15 cellular contexts compared by ENCODE assay signal in genomic region chr11:125201525-125202121, GRCh38. TPM values are rescaled to one million over a fixed set of nuclear protein-coding genes. Genes with fewer than 3 reads are reported as not detected.
DNase-seq lines count a peak whose midpoint lies in the region; ATAC-seq, FAIRE-seq and TF ChIP-seq lines count a peak whose summit lies in the region.
"Had no signal": no experiment of that assay in that cellular context is flagged by ENCODE, and none has a peak within 500 bp of the region (broad histone marks: within the 10 kb centered on the region; RNA-seq: fewer than 3 reads in every experiment).

No MANE protein-coding gene starts in this region.

- H3K4me3 Mint-ChIP-seq in astrocyte (ENCODE audit: unreplicated experiment) (peak overlapping the region; percentile 34), HFFc6 (no peak overlapping the region)
- H3K4me3 Mint-ChIP-seq: activated naive CD4-positive, alpha-beta T cell treated with anti-CD3 and anti-CD28 coated beads, Interleukin-2, amount 10 ng/mL, durations not matched to agents 7 days and 5 days had no signal

- H3K27ac ChIP-seq in IMR-90 (ENCODE audit: insufficient read depth, low read length): no peak overlapping the region
- H3K27ac ChIP-seq in astrocyte (ENCODE audit: low read depth, low read length): no peak overlapping the region
- H3K27ac ChIP-seq: coronary artery, neutrophil had no signal

- no peak overlapping the region for H4K5ac ChIP-seq in IMR-90 (ENCODE audit: low read depth, low read length)

- H3K27ac Mint-ChIP-seq in astrocyte (ENCODE audit: unreplicated experiment): peak overlapping the region; percentile 72
- no peak overlapping the region for H3K27ac Mint-ChIP-seq in HFFc6
- H3K27ac Mint-ChIP-seq in activated naive CD4-positive, alpha-beta T cell treated with anti-CD3 and anti-CD28 coated beads, Interleukin-2, amount 50 U/mL, for 72 hours: no peak overlapping the region
- H3K27ac Mint-ChIP-seq: activated naive CD4-positive, alpha-beta T cell treated with anti-CD3 and anti-CD28 coated beads, Interleukin-2, amount 10 ng/mL, durations not matched to agents 7 days and 5 days had no signal

- no peaks in the 10 kb centered on the region for H3K79me1 ChIP-seq in IMR-90 (ENCODE audit: low read depth in 1 of 2, low read length in 2 of 2)

- dilution Hi-C loops in IMR-90 (cut with HindIII; ENCODE audit: low sequenced_read_pairs, unreplicated experiment): no loop called here

- no peak overlapping the region for H3K18ac ChIP-seq in IMR-90 (ENCODE audit: low read depth, low read length)

- H3K4me1 ChIP-seq in IMR-90 (ENCODE audit: control insufficient read depth, insufficient read depth, low read length): peaks cover 2% of the 10 kb centered on the region; the same call in 1 of the 2 replicates
- H3K4me1 ChIP-seq in astrocyte (ENCODE audit: insufficient read depth, low read length): peaks cover 11% of the 10 kb centered on the region

- H2BK120ac ChIP-seq in IMR-90 (ENCODE audit: low read depth, low read length): no peak overlapping the region

- H4K91ac ChIP-seq in IMR-90 (ENCODE audit: insufficient read depth, low read depth, low read length): no peak overlapping the region

- H3K4me2 ChIP-seq in IMR-90 (ENCODE audit: low read depth, low read length) (no peak overlapping the region), astrocyte (ENCODE audit: low read length) (peak overlapping the region; percentile 25)

- no peak overlapping the region; the same call in 1 of the 2 replicates for H3K14ac ChIP-seq in IMR-90 (replicated peaks; ENCODE audit: low read depth, low read length)

- peaks cover 9% of the 10 kb centered on the region for H3K79me2 ChIP-seq in astrocyte (ENCODE audit: insufficient read depth, low read length)

- peaks cover 38% of the 10 kb centered on the region for H3K36me3 Mint-ChIP-seq in astrocyte (ENCODE audit: low read depth, unreplicated experiment)
- no peaks in the 10 kb centered on the region for H3K36me3 Mint-ChIP-seq in HFFc6 (ENCODE audit: low read depth)
- H3K36me3 Mint-ChIP-seq in activated naive CD4-positive, alpha-beta T cell treated with anti-CD3 and anti-CD28 coated beads, Interleukin-2, amount 50 U/mL, for 72 hours: no peaks in the 10 kb centered on the region
- H3K36me3 Mint-ChIP-seq: activated naive CD4-positive, alpha-beta T cell treated with anti-CD3 and anti-CD28 coated beads, Interleukin-2, amount 10 ng/mL, durations not matched to agents 7 days and 5 days had no signal

- in situ Hi-C loops in IMR-90 (cut with MboI; ENCODE audit: low sequenced_read_pairs): no loop called here

- no peak overlapping the region for H4K8ac ChIP-seq in IMR-90 (ENCODE audit: low read depth in 2 of 2, low read length in 2 of 2)

- TF ChIP-seq CTCF in IMR-90 (conservative IDR thresholded peaks at IDR 0.05; ENCODE audit: low read depth, low read length) (no peak), astrocyte (IDR thresholded peaks at IDR 0.05; ENCODE audit: insufficient read depth, low read depth, low read length) (no peak), retinal pigment epithelial cell (conservative IDR thresholded peaks at IDR 0.05; ENCODE audit: low read depth, low read length) (no peak), HFFc6 (IDR thresholded peaks at IDR 0.05) (no peak)

- intact Hi-C loops in IMR-90 (cut with micrococcal nuclease): no loop called here

- FAIRE-seq in astrocyte (lab: Jason Lieb, UNC): no peak

- WGBS in IMR-90 (ENCODE audit: extremely low coverage in 2 of 2, insufficient read length in 1 of 2), 2 experiments: 79% methylated on average over 4 of the region's 10 CpGs; no CpG with 5 or more reads in 1 of the 2 experiments

- H4K20me1 ChIP-seq in IMR-90 (ENCODE audit: insufficient read depth, low read length) (no peaks in the 10 kb centered on the region), astrocyte (ENCODE audit: insufficient read depth, low read length) (peaks cover 68% of the 10 kb centered on the region)

- H3K27me3 Mint-ChIP-seq in astrocyte (ENCODE audit: low read depth, unreplicated experiment): no peaks in the 10 kb centered on the region
- H3K27me3 Mint-ChIP-seq in HFFc6 (ENCODE audit: insufficient read depth): peaks cover 54% of the 10 kb centered on the region

- H3K4me1 Mint-ChIP-seq in astrocyte (ENCODE audit: low read depth, unreplicated experiment) (peaks cover 12% of the 10 kb centered on the region), HFFc6 (ENCODE audit: low read depth) (no peaks in the 10 kb centered on the region)
- H3K4me1 Mint-ChIP-seq: activated naive CD4-positive, alpha-beta T cell treated with anti-CD3 and anti-CD28 coated beads, Interleukin-2, amount 10 ng/mL, durations not matched to agents 7 days and 5 days had no signal

- H3K23ac ChIP-seq in IMR-90 (ENCODE audit: low read depth, low read length): no peak overlapping the region

- H2AFZ ChIP-seq in IMR-90 (replicated peaks; ENCODE audit: low read length, poor library complexity) (no peak overlapping the region), astrocyte (ENCODE audit: low read depth, low read length) (peak overlapping the region; percentile 40)

- ATAC-seq in IMR-90 (ENCODE audit: low read depth) (no peak), GM21737 (IDR thresholded peaks at IDR 0.05; ENCODE audit: unreplicated experiment) (no peak)
- no peak for ATAC-seq in activated naive CD4-positive, alpha-beta T cell treated with anti-CD3 and anti-CD28 coated beads, Interleukin-2, amount 50 U/mL, for 72 hours

- no peak overlapping the region for H2BK15ac ChIP-seq in IMR-90 (ENCODE audit: low read depth, low read length)

- DNase-seq in IMR-90 (peak; percentile 7), astrocyte (ENCODE audit: low read depth) (peak; percentile 53), kidney tubule cell (ENCODE audit: low spot score) (peak; percentile 57), retinal pigment epithelial cell (ENCODE audit: low read depth) (peak; percentile 92), HFFc6 (no peak), T-helper 9 cell (no peak)
- no peak for DNase-seq in activated naive CD4-positive, alpha-beta T cell treated with anti-CD3 and anti-CD28 coated beads, Interleukin-2, amount 50 U/mL, for 72 hours (ENCODE audit: low spot score in 2 of 2)
- DNase-seq: activated naive CD4-positive, alpha-beta T cell treated with anti-CD3 and anti-CD28 coated beads, Interleukin-2, amount 10 ng/mL, durations not matched to agents 7 days and 5 days; RPMI8226; stimulated activated naive CD4-positive, alpha-beta T cell; T1000 had no signal

- TF ChIP-seq RAD21 in IMR-90 (IDR thresholded peaks at IDR 0.05; ENCODE audit: low read length): no peak

- H2AK9ac ChIP-seq in IMR-90 (replicated peaks; ENCODE audit: low read depth, low read length, poor library complexity): no peak overlapping the region

- no peaks in the 10 kb centered on the region for H3K9me3 ChIP-seq in IMR-90 (ENCODE audit: control insufficient read depth, insufficient read depth, low read length)
- no peaks in the 10 kb centered on the region for H3K9me3 ChIP-seq in astrocyte (ENCODE audit: insufficient read depth, low read depth, low read length)
- H3K9me3 ChIP-seq: neutrophil had no signal

- no peak overlapping the region for H2BK5ac ChIP-seq in IMR-90 (ENCODE audit: low read depth, low read length, poor library complexity, severe bottlenecking)

- H2BK20ac ChIP-seq in IMR-90 (ENCODE audit: low read depth, low read length): no peak overlapping the region

- H2AK5ac ChIP-seq in IMR-90 (ENCODE audit: low read depth, low read length): no peak overlapping the region

- CTCF ChIA-PET in IMR-90 (lab: Yijun Ruan, JAX): no interaction called here

- no peak overlapping the region for H3K56ac ChIP-seq in IMR-90 (ENCODE audit: extremely low read depth, insufficient read depth, low read length)

- BruUV-seq in IMR-90 (replicated peaks; lab: Mats Ljungman, UMichigan): no TSS peak

- POLR2A ChIA-PET in IMR-90 (lab: Charles Lee; ENCODE audit: unreplicated experiment): no interaction called here

- no peak overlapping the region for H3K4ac ChIP-seq in IMR-90 (ENCODE audit: low read depth, low read length)

- H3K9me3 Mint-ChIP-seq in astrocyte (ENCODE audit: unreplicated experiment) (no peaks in the 10 kb centered on the region), HFFc6 (peaks cover 5% of the 10 kb centered on the region; the same call in 1 of the 2 replicates)
- no peaks in the 10 kb centered on the region for H3K9me3 Mint-ChIP-seq in activated naive CD4-positive, alpha-beta T cell treated with anti-CD3 and anti-CD28 coated beads, Interleukin-2, amount 50 U/mL, for 72 hours
- H3K9me3 Mint-ChIP-seq: activated naive CD4-positive, alpha-beta T cell treated with anti-CD3 and anti-CD28 coated beads, Interleukin-2, amount 10 ng/mL, durations not matched to agents 7 days and 5 days had no signal

- H3K9me1 ChIP-seq in IMR-90 (ENCODE audit: insufficient read depth, low read length): 0 out of 2 replicates have a peak, but pooled peaks cover 8% of the 10 kb centered on the region

- peaks cover 7% of the 10 kb centered on the region; the same call in 1 of the 2 replicates for H3K27me3 ChIP-seq in IMR-90 (ENCODE audit: control insufficient read depth, insufficient read depth, low read length)
- H3K27me3 ChIP-seq in astrocyte (ENCODE audit: insufficient read depth, low read length): no peaks in the 10 kb centered on the region
- H3K27me3 ChIP-seq: neutrophil had no signal

- no peak overlapping the region for H3K4me3 ChIP-seq in IMR-90 (ENCODE audit: insufficient read depth, low read depth, low read length)
- no peak overlapping the region for H3K4me3 ChIP-seq in astrocyte (ENCODE audit: insufficient read depth, low read depth, low read length)
- no peak overlapping the region for H3K4me3 ChIP-seq in retinal pigment epithelial cell (ENCODE audit: low read length)
- H3K4me3 ChIP-seq: coronary artery had no signal

- H3K36me3 ChIP-seq in IMR-90 (ENCODE audit: control insufficient read depth, insufficient read depth, low read length): no peaks in the 10 kb centered on the region
- no peaks in the 10 kb centered on the region for H3K36me3 ChIP-seq in astrocyte (ENCODE audit: insufficient read depth, low read length)
- H3K36me3 ChIP-seq: neutrophil had no signal

- TF ChIP-seq POLR2A in IMR-90 (IDR thresholded peaks at IDR 0.05; ENCODE audit: low read depth, low read length): no peak

- H3K9ac ChIP-seq in IMR-90 (ENCODE audit: low read depth, low read length): no peak overlapping the region
- H3K9ac ChIP-seq in astrocyte (ENCODE audit: low read length): no peak overlapping the region

TF ChIP-seq in IMR-90, 13 proteins besides CTCF, POLR2A, EP300 and RAD21:
- TF ChIP-seq CEBPB (IDR thresholded peaks at IDR 0.05; ENCODE audit: low read depth, low read length) (peak; percentile 27; the same call in 1 of the 2 replicates), RCOR1 (IDR thresholded peaks at IDR 0.05; ENCODE audit: insufficient replicate concordance, low read length) (no peak)

RNA-seq across cellular contexts. Expression of gene PKNOX2, which starts 37.1 kb away (rescaled TPM):
- total RNA-seq in IMR-90 (2012; rRNA removed) (0.72 and 1.1 TPM in 2 replicates), astrocyte (53.4 and 69.9 TPM in 2 replicates)
- polyA plus RNA-seq in IMR-90 (2012; rRNA removed): 1.7 and 2.3 TPM in 2 replicates
- polyA plus RNA-seq in IMR-90 (2012; cell fraction: cytosol; rRNA removed): 1.4 and 1.6 TPM in 2 replicates
- 1.7 and 2.4 TPM in 2 replicates for polyA plus RNA-seq in IMR-90 (2012; cell fraction: nucleus; rRNA removed; ENCODE audit: low replicate concordance)
- under 1 TPM in 1 of 6 experiments, not detected in 5; 0.10 TPM for total RNA-seq in HFFc6 (2021; fragmentation: NEBNext Ultra II Directional; extraction: Animal tissue kit (Norgen Biotek cat#: 25700))
- under 1 TPM in 1 of 2 donors, not detected in 1; 0.08 TPM for total RNA-seq in activated naive CD4-positive, alpha-beta T cell treated with anti-CD3 and anti-CD28 coated beads, Interleukin-2, amount 50 U/mL, for 72 hours
- total RNA-seq: activated CD8-positive, alpha-beta memory T cell treated with anti-CD3 and anti-CD28 coated beads for 36 hours had no signal

Comparison
In these comparisons a context has a peak if more than half of its experiments do, and no peak if none do; other contexts are left out.
1. DNase-seq: peak in IMR-90 (single experiment), astrocyte (single experiment), kidney tubule cell (single experiment) and retinal pigment epithelial cell (single experiment); none in HFFc6 (single experiment), activated naive CD4-positive, alpha-beta T cell treated with anti-CD3 and anti-CD28 coated beads, Interleukin-2, amount 50 U/mL, for 72 hours (0 of 2) and T-helper 9 cell (single experiment).
2. RNA of gene PKNOX2, which starts 37.1 kb away (total RNA-seq): 53.4 to 69.9 TPM in astrocyte; 0.72 to 1.1 TPM in IMR-90, 0.08 TPM in activated naive CD4-positive, alpha-beta T cell treated with anti-CD3 and anti-CD28 coated beads, Interleukin-2, amount 50 U/mL, for 72 hours and 0.10 TPM in HFFc6; every median in the first group is over 10 times any median in the second.